8 cellular contexts compared by ENCODE assay signal in the genomic region with DNA sequence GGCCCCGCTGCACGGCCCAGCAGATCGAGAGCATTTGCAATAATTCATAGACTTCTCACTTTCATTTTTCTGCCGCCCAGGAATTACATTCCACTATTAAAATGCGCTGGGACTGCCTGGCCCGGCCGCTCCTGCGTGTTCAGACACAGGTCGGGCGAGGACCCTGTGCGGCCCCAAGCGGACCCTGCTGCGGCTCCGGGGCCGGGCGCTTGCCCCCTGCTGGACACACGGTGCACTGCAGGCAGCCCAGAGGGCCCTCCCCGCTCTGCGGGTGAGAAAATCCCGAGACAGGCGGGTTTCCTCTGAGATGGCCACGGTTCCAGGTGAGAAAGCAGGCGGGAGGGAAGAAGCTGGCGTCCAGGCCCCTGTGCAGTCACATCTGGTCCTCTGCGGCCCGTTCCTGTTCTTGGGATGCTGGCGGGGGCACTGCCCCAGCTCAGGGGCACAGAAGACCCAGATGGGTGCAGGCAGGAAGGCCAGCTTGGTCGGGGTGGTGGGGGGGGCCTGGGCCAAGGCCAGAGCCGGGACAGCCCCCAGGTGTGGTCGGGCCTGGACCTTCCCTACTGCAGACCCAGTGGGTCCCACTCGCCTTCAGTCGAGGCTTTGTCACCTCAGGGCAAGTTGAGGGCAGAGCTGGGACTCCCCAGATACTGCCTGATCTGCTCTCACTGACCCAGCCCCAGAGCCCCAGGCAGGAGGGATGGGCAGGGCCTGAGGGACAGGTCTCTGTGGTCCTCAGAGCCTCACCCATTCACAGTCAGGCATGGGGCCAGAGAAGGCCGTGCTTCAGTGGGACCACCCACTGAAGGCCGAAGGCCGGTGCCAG.
A peak's percentile ranks its signal among the peaks of the same experiment; 100 is the strongest.
DNase-seq lines count a peak whose midpoint lies in the region; ATAC-seq and TF ChIP-seq lines count a peak whose summit lies in the region.
"Not testable (repeated sequence)": the region's sequence is repeated elsewhere in the genome, so short reads cannot be mapped to it uniquely, and the experiment has no call there.

No MANE protein-coding gene starts in this region.

- TF ChIP-seq EP300 in tibial nerve (IDR thresholded peaks at IDR 0.05) = not testable (repeated sequence)

- H3K4me1 ChIP-seq in tibial nerve = peaks cover 0 to 26% (median 3%) of the 10 kb centered on the region in 4 donors

- H3K27ac ChIP-seq in HL-60 (replicated peaks); tibial nerve: not testable (repeated sequence)

- H3K27ac Mint-ChIP-seq in activated T-cell treated with anti-CD3 and anti-CD28 coated beads, Interleukin-2, amount 50 U/mL, for 72 hours = not testable (repeated sequence)

- TF ChIP-seq CTCF in HL-60 (IDR thresholded peaks at IDR 0.05; ENCODE audit: insufficient read depth, low read length) (peak; percentile 62), tibial nerve (IDR thresholded peaks at IDR 0.05) (peak; percentile 89 to 98 (median 90))

- not testable (repeated sequence) for H3K27me3 ChIP-seq in HL-60 (ENCODE audit: insufficient read depth, poor library complexity, severe bottlenecking)
- H3K27me3 ChIP-seq in tibial nerve = peaks cover 0 to 32% of the 10 kb centered on the region in 2 donors

- H3K4me3 ChIP-seq in HL-60 (replicated peaks; ENCODE audit: insufficient read depth, low read length) = not testable (repeated sequence)
- peak overlapping the region in 3 of 4 donors; percentile 13 to 37 (median 26) for H3K4me3 ChIP-seq in tibial nerve

- not testable (repeated sequence) for H3K4me1 Mint-ChIP-seq in activated T-cell treated with anti-CD3 and anti-CD28 coated beads, Interleukin-2, amount 50 U/mL, for 72 hours (ENCODE audit: low read depth)

- not testable (repeated sequence) for TF ChIP-seq POLR2A in tibial nerve (IDR thresholded peaks at IDR 0.05)

- not testable (repeated sequence) for H3K36me3 Mint-ChIP-seq in activated T-cell treated with anti-CD3 and anti-CD28 coated beads, Interleukin-2, amount 50 U/mL, for 72 hours (ENCODE audit: insufficient read depth in 2 of 2)

- WGBS in tibial nerve, 2 donors = 4 to 16% methylated on average over 24 to 34 of the region's 35 CpGs

- peak overlapping the region; percentile 34 to 48 for H3K4me3 Mint-ChIP-seq in activated T-cell treated with anti-CD3 and anti-CD28 coated beads, Interleukin-2, amount 50 U/mL, for 72 hours

- H3K27me3 Mint-ChIP-seq in activated T-cell treated with anti-CD3 and anti-CD28 coated beads, Interleukin-2, amount 50 U/mL, for 72 hours (ENCODE audit: low read depth) = not testable (repeated sequence)

- not testable (repeated sequence) for H3K9me3 ChIP-seq in tibial nerve

- peak; percentile 79 to 83 for ATAC-seq in activated T-cell treated with anti-CD3 and anti-CD28 coated beads, Interleukin-2, amount 50 U/mL, for 72 hours (replicated peaks in 1 of 2)
- peak; percentile 89 for ATAC-seq in left lobe of liver

- H3K36me3 ChIP-seq in tibial nerve = not testable (repeated sequence)

- not testable (repeated sequence) for H3K9me3 Mint-ChIP-seq in activated T-cell treated with anti-CD3 and anti-CD28 coated beads, Interleukin-2, amount 50 U/mL, for 72 hours

- peak; percentile 84 for DNase-seq in ELF-1 (ENCODE audit: low read depth, low spot score)
- DNase-seq in HL-60 (ENCODE audit: low read depth in 1 of 2, low spot score in 1 of 2) = peak; percentile 8 to 22
- peak; percentile 9 for DNase-seq in SKM-1 treated with dmso at 0.1 percent for 144 hours (lab: John Stamatoyannopoulos, UW; ENCODE audit: unreplicated experiment)
- peak; percentile 59 to 70 for DNase-seq in activated T-cell treated with anti-CD3 and anti-CD28 coated beads, Interleukin-2, amount 50 U/mL, for 72 hours
- peak; percentile 48 for DNase-seq in effector CD8-positive, alpha-beta T cell (lab: John Stamatoyannopoulos, UW)
- DNase-seq in left lobe of liver (ENCODE audit: low spot score); tibial nerve (ENCODE audit: low spot score in 2 of 2): not testable (repeated sequence)
- peak; percentile 38 to 54 for DNase-seq in stimulated activated CD4-positive, alpha-beta T cell treated with anti-CD3 and anti-CD28 coated beads, Interleukin-12 subunit alpha, Interleukin-12 subunit beta, amount 100 ng/mL, for 24 hours (ENCODE audit: low read depth in 2 of 2)
